In the genomic region with DNA sequence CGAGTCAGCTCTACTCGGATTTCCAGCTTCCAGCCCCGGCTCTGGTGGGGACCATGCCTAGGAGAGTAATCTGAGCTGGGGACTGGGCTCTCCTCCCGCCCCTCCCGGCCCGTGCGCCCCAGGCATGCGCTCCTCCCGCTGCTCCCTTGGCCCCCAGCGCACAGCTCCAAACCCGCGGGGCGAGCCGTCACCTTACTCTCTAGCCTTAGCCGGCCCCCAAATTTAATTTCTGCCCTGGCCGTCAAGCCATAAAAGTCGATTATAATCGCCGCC, we compare ENCODE assay signal across 7 cellular contexts. TPM values are rescaled to one million over a fixed set of nuclear protein-coding genes. Genes with fewer than 3 reads are reported as not detected.
DNase-seq lines count a peak whose midpoint lies in the region; ATAC-seq and TF ChIP-seq lines count a peak whose summit lies in the region.

No MANE protein-coding gene starts in this region.

- H3K36me3 Mint-ChIP-seq in osteocyte (ENCODE audit: unreplicated experiment): peaks cover 3% of the 10 kb centered on the region

- no peaks in the 10 kb centered on the region for H3K9me3 Mint-ChIP-seq in osteocyte (ENCODE audit: unreplicated experiment)

- H3K9me3 ChIP-seq in WERI-Rb-1 (ENCODE audit: severe bottlenecking): no peaks in the 10 kb centered on the region

- peak; percentile 26 for ATAC-seq in GM18505 (IDR thresholded peaks at IDR 0.05; ENCODE audit: unreplicated experiment)
- ATAC-seq in HG03097 (IDR thresholded peaks at IDR 0.05; ENCODE audit: low FRiP score, unreplicated experiment): peak; percentile 18
- no peak for ATAC-seq in GM18870 (IDR thresholded peaks at IDR 0.05; ENCODE audit: unreplicated experiment)

- TF ChIP-seq CTCF in WERI-Rb-1 (IDR thresholded peaks at IDR 0.05; ENCODE audit: low read depth, low read length) (no peak), osteocyte (IDR thresholded peaks at IDR 0.05) (no peak)

- H3K4me1 Mint-ChIP-seq in osteocyte (ENCODE audit: unreplicated experiment): peaks cover 31% of the 10 kb centered on the region

- H3K27me3 Mint-ChIP-seq in osteocyte (ENCODE audit: unreplicated experiment): no peaks in the 10 kb centered on the region

- peak overlapping the region; percentile 60 for H3K4me3 ChIP-seq in WERI-Rb-1 (ENCODE audit: low read depth, low read length)

- peak overlapping the region; percentile 86 for H3K4me3 Mint-ChIP-seq in osteocyte (ENCODE audit: unreplicated experiment)

- H3K36me3 ChIP-seq in WERI-Rb-1: no peaks in the 10 kb centered on the region

- DNase-seq in WERI-Rb-1 (peak; percentile 38), germinal center (ENCODE audit: low spot score) (peak; percentile 6), osteocyte (ENCODE audit: extremely low spot score, unreplicated experiment) (no peak)
- no peak for DNase-seq in stimulated activated naive CD4-positive, alpha-beta T cell treated with Interleukin-2 at 50 U/mL for 16 hours (lab: John Stamatoyannopoulos, UW)

- TF ChIP-seq POLR2A in GM18505 (IDR thresholded peaks at IDR 0.05; ENCODE audit: borderline replicate concordance, extremely low read depth, insufficient read depth, insufficient read length): no peak

- H3K27ac ChIP-seq in WERI-Rb-1: no peak overlapping the region

- H3K27me3 ChIP-seq in WERI-Rb-1 (ENCODE audit: insufficient read depth, low read depth, severe bottlenecking): no peaks in the 10 kb centered on the region

- H3K27ac Mint-ChIP-seq in osteocyte (ENCODE audit: unreplicated experiment): no peak overlapping the region

RNA-seq across cellular contexts. Expression of a gene that starts 41.7 kb away (rescaled TPM):
- 31.2 and 35.8 TPM in 2 replicates for total RNA-seq in osteocyte

Comparison
In these comparisons a context has a peak if more than half of its experiments do, and no peak if none do; other contexts are left out.
1. DNase-seq: peak in WERI-Rb-1 (single experiment) and germinal center (single experiment); none in osteocyte (single experiment) and stimulated activated naive CD4-positive, alpha-beta T cell treated with Interleukin-2 at 50 U/mL for 16 hours (single experiment).